ENCODE assay signal across 11 cellular contexts in the genomic region with DNA sequence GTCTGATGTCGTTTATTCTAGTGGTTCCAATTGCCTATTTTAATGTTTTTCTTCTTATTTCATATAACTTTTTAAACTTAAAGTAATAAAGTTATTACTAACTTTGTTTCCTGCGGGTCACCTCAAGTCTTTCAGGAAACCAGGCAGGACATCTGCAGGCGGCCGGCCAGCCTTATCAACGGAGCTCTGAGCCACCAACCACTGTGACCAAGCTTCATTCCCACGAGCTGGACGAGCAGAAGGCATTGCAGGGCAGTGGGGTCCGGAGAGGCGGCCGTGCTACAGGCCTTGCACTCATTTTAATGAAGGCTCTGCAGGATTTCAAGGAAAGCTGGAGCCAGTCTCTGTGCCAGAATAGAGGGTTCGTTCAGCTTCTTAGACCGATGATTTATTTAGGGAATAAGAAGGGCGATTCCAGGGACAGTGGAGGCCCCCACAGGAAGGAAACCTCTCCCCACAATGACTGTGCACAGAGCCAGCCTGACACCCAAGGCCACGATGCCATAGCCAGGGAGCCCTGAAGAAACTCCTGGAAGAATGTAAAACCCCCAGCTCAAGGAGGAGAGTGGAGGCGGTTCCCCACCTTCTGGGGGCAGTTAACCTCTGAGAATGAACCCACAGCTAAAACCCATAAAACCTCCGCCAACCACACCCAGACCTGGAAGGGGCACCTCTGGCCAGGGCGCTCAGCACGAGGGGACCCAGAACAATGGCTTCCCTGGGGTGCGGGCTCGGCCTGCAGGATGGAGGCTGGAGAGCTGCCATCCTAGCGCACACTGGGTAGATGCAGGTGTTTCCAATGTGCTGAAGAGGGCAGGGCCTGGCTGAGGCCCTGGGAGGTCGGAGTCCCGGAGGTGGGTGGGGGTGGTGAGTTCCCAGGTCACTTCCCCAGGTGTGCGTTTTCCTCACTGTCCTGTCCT.
DNase-seq lines count a peak whose midpoint lies in the region; ATAC-seq and TF ChIP-seq lines count a peak whose summit lies in the region.
"Had no signal": no experiment of that assay in that cellular context is flagged by ENCODE, and none has a peak within 500 bp of the region (broad histone marks: within the 10 kb centered on the region; RNA-seq: fewer than 3 reads in every experiment).

No MANE protein-coding gene starts in this region.

- peak overlapping the region; percentile 42 for H3K27ac ChIP-seq in naive thymus-derived CD4-positive, alpha-beta T cell (ENCODE audit: low read depth, low read length)
- no peak overlapping the region for H3K27ac ChIP-seq in upper lobe of right lung
- H3K27ac ChIP-seq: prostate gland had no signal

- H3K36me3 ChIP-seq in naive thymus-derived CD4-positive, alpha-beta T cell (ENCODE audit: control insufficient read depth in 2 of 3, insufficient read depth in 3 of 3, low read length in 3 of 3): peaks cover 21 to 84% (median 29%) of the 10 kb centered on the region in 3 experiments
- H3K36me3 ChIP-seq in upper lobe of right lung: peaks cover 7% of the 10 kb centered on the region
- H3K36me3 ChIP-seq: prostate gland had no signal

- no peak for ATAC-seq in activated naive CD8-positive, alpha-beta T cell treated with anti-CD3 and anti-CD28 coated beads, Interleukin-2, amount 50 U/mL, for 24 hours
- ATAC-seq in naive thymus-derived CD4-positive, alpha-beta T cell: peak; percentile 14
- no peak for ATAC-seq in upper lobe of right lung

- no peaks in the 10 kb centered on the region for H3K27me3 ChIP-seq in naive thymus-derived CD4-positive, alpha-beta T cell (ENCODE audit: control insufficient read depth in 2 of 2, insufficient read depth in 2 of 2, low read length in 2 of 2)
- no peaks in the 10 kb centered on the region for H3K27me3 ChIP-seq in upper lobe of right lung

- H3K27ac Mint-ChIP-seq in IgD-negative memory B cell: peak overlapping the region; percentile 50 to 88 (median 65)
- peak overlapping the region; percentile 35 for H3K27ac Mint-ChIP-seq in activated naive CD8-positive, alpha-beta T cell treated with anti-CD3 and anti-CD28 coated beads, Interleukin-2, amount 50 U/mL, for 24 hours
- H3K27ac Mint-ChIP-seq in naive thymus-derived CD4-positive, alpha-beta T cell: peak overlapping the region in 8 of 9 donors; percentile 14 to 88 (median 67)
- H3K27ac Mint-ChIP-seq in MCF 10A (ENCODE audit: low read depth, unreplicated experiment): no peak overlapping the region
- H3K27ac Mint-ChIP-seq: activated CD4-positive, alpha-beta T cell treated with anti-CD3 and anti-CD28 coated beads, Interleukin-2, amount 10 ng/mL, durations not matched to agents 7 days and 5 days had no signal

- H3K4me1 Mint-ChIP-seq in IgD-negative memory B cell (peaks cover 27 to 46% (median 32%) of the 10 kb centered on the region in 3 donors), MCF 10A (ENCODE audit: insufficient read depth, unreplicated experiment) (no peaks in the 10 kb centered on the region)
- H3K4me1 Mint-ChIP-seq in activated naive CD8-positive, alpha-beta T cell treated with anti-CD3 and anti-CD28 coated beads, Interleukin-2, amount 50 U/mL, for 24 hours: peaks cover 62% of the 10 kb centered on the region
- peaks cover 2 to 80% (median 60%) of the 10 kb centered on the region in 7 donors for H3K4me1 Mint-ChIP-seq in naive thymus-derived CD4-positive, alpha-beta T cell

- no peaks in the 10 kb centered on the region for H3K27me3 Mint-ChIP-seq in IgD-negative memory B cell
- H3K27me3 Mint-ChIP-seq in activated naive CD8-positive, alpha-beta T cell treated with anti-CD3 and anti-CD28 coated beads, Interleukin-2, amount 50 U/mL, for 24 hours: no peaks in the 10 kb centered on the region
- no peaks in the 10 kb centered on the region for H3K27me3 Mint-ChIP-seq in naive thymus-derived CD4-positive, alpha-beta T cell
- no peaks in the 10 kb centered on the region for H3K27me3 Mint-ChIP-seq in MCF 10A (ENCODE audit: insufficient read depth, unreplicated experiment)
- H3K27me3 Mint-ChIP-seq: activated CD4-positive, alpha-beta T cell treated with anti-CD3 and anti-CD28 coated beads, Interleukin-2, amount 10 ng/mL, durations not matched to agents 7 days and 5 days had no signal

- DNase-seq in COLO668 (lab: John Stamatoyannopoulos, UW; ENCODE audit: unreplicated experiment) (peak; percentile 87), CD1c-positive myeloid dendritic cell (ENCODE audit: extremely low spot score) (no peak), upper lobe of right lung (no peak), MCF 10A (ENCODE audit: unreplicated experiment) (no peak)
- no peak for DNase-seq in activated naive CD8-positive, alpha-beta T cell treated with anti-CD3 and anti-CD28 coated beads, Interleukin-2, amount 50 U/mL, for 24 hours
- DNase-seq in naive thymus-derived CD4-positive, alpha-beta T cell: no peak
- no peak for DNase-seq in activated CD8-positive, alpha-beta memory T cell treated with anti-CD3 and anti-CD28 coated beads, Interleukin-2, amount 50 U/mL, for 48 hours
- DNase-seq: activated CD4-positive, alpha-beta T cell treated with anti-CD3 and anti-CD28 coated beads, Interleukin-2, amount 10 ng/mL, durations not matched to agents 7 days and 5 days; SIG-M5 had no signal

- H3K9me3 Mint-ChIP-seq in IgD-negative memory B cell (no peaks in the 10 kb centered on the region), MCF 10A (ENCODE audit: unreplicated experiment) (no peaks in the 10 kb centered on the region)
- no peaks in the 10 kb centered on the region for H3K9me3 Mint-ChIP-seq in activated naive CD8-positive, alpha-beta T cell treated with anti-CD3 and anti-CD28 coated beads, Interleukin-2, amount 50 U/mL, for 24 hours
- H3K9me3 Mint-ChIP-seq in naive thymus-derived CD4-positive, alpha-beta T cell: peaks cover 0 to 2% (median 0%) of the 10 kb centered on the region in 11 donors
- H3K9me3 Mint-ChIP-seq: activated CD4-positive, alpha-beta T cell treated with anti-CD3 and anti-CD28 coated beads, Interleukin-2, amount 10 ng/mL, durations not matched to agents 7 days and 5 days had no signal

- H3K9me3 ChIP-seq in naive thymus-derived CD4-positive, alpha-beta T cell (ENCODE audit: control insufficient read depth in 2 of 3, low read length in 3 of 3): no peaks in the 10 kb centered on the region
- no peaks in the 10 kb centered on the region for H3K9me3 ChIP-seq in upper lobe of right lung
- H3K9me3 ChIP-seq: prostate gland had no signal

- no peak overlapping the region for H3K4me3 ChIP-seq in naive thymus-derived CD4-positive, alpha-beta T cell (ENCODE audit: low read length)
- H3K4me3 ChIP-seq in upper lobe of right lung: no peak overlapping the region
- H3K4me3 ChIP-seq: prostate gland had no signal

- H3K36me3 Mint-ChIP-seq in IgD-negative memory B cell (peaks cover 4% of the 10 kb centered on the region), MCF 10A (ENCODE audit: insufficient read depth, unreplicated experiment) (no peaks in the 10 kb centered on the region)
- H3K36me3 Mint-ChIP-seq in activated naive CD8-positive, alpha-beta T cell treated with anti-CD3 and anti-CD28 coated beads, Interleukin-2, amount 50 U/mL, for 24 hours (ENCODE audit: low read depth): peaks cover 8% of the 10 kb centered on the region
- peaks cover 3 to 44% (median 15%) of the 10 kb centered on the region in 5 donors for H3K36me3 Mint-ChIP-seq in naive thymus-derived CD4-positive, alpha-beta T cell

- H3K4me3 Mint-ChIP-seq in IgD-negative memory B cell (peak overlapping the region in 3 of 4 donors; percentile 53 to 70 (median 63)), MCF 10A (ENCODE audit: unreplicated experiment) (no peak overlapping the region)
- no peak overlapping the region for H3K4me3 Mint-ChIP-seq in activated naive CD8-positive, alpha-beta T cell treated with anti-CD3 and anti-CD28 coated beads, Interleukin-2, amount 50 U/mL, for 24 hours
- H3K4me3 Mint-ChIP-seq in naive thymus-derived CD4-positive, alpha-beta T cell: peak overlapping the region in 3 of 10 donors; percentile 32 to 53 (median 40)
- H3K4me3 Mint-ChIP-seq: activated CD4-positive, alpha-beta T cell treated with anti-CD3 and anti-CD28 coated beads, Interleukin-2, amount 10 ng/mL, durations not matched to agents 7 days and 5 days had no signal

- CTCF ChIA-PET in naive thymus-derived CD4-positive, alpha-beta T cell (lab: Charles Lee): interaction anchor here (0.6 to 1.2 kb wide), 2 partner anchors 8 to 34 kb away, joined by 4 read pairs; no protein-coding TSS in a partner anchor
- CTCF ChIA-PET in MCF 10A (lab: Yijun Ruan, JAX): interaction anchor here (0.6 kb wide), 1 partner anchor 42 kb away, joined by 4 read pairs; no protein-coding TSS in a partner anchor

- intact Hi-C loops in naive thymus-derived CD4-positive, alpha-beta T cell (cut with micrococcal nuclease): no loop called here
- intact Hi-C loops in upper lobe of right lung (cut with DNase I) (no loop called here), MCF 10A (cut with micrococcal nuclease) (no loop called here)

- POLR2A ChIA-PET in naive thymus-derived CD4-positive, alpha-beta T cell (lab: Charles Lee): interaction anchor here (0.9 kb wide), 1 partner anchor 36 kb away, joined by 3 read pairs; no protein-coding TSS in a partner anchor
- POLR2A ChIA-PET in MCF 10A (lab: Yijun Ruan, JAX): no interaction called here

- no TSS peak for BruUV-seq in MCF 10A (replicated peaks; lab: Mats Ljungman, UMichigan)

- TF ChIP-seq CTCF in upper lobe of right lung (IDR thresholded peaks at IDR 0.05) (no peak), MCF 10A (IDR thresholded peaks at IDR 0.05; ENCODE audit: unreplicated experiment) (no peak)

- H3K4me1 ChIP-seq in naive thymus-derived CD4-positive, alpha-beta T cell (ENCODE audit: control insufficient read depth in 2 of 2, insufficient read depth in 2 of 2, low read length in 2 of 2): peaks cover 6 to 26% of the 10 kb centered on the region in 2 donors
- H3K4me1 ChIP-seq in upper lobe of right lung: peaks cover 19% of the 10 kb centered on the region
- H3K4me1 ChIP-seq: prostate gland had no signal

Comparison
In these comparisons a context has a peak if more than half of its experiments do, and no peak if none do; other contexts are left out.
1. H3K4me3 Mint-ChIP-seq: peak in IgD-negative memory B cell (3 of 4); none in activated naive CD8-positive, alpha-beta T cell treated with anti-CD3 and anti-CD28 coated beads, Interleukin-2, amount 50 U/mL, for 24 hours (single experiment) and MCF 10A (single experiment).